ENCODE assay signal across 8 cellular contexts in the genomic region with DNA sequence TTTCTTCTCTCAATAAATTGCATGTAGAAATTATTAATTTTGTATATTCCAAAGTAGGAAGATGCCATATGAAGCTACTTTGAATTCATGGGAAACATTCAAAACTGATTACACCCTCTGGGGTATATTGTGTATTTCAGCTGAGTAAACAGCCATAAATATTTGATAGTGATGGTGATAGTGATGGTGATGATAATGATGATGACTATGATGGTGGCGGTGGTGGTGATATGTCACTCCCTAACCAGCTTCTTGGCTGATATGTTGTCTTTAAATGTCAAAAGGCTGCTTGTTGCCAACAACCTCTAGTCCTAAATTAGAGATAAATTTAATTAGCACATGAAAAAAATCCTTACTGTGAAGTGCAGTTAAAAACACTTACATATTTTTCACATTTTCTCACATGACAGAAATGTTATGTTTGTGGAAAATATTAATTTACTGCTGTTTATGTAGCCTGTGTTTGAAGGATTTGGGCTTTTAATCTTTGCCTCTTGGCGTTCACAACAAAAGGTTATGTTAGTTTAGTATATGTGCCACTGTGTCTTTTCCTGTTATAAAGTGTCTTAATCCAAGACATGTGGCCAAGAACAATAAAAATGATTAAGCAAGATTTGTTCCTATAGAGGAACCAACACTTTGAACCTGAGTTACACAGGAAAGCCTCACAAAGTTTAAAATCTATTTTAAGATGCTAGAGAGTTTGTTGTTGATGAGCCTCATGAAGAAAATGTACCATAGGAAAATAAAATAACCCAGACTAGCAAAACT.
DNase-seq lines count a peak whose midpoint lies in the region; ATAC-seq and TF ChIP-seq lines count a peak whose summit lies in the region.
"Had no signal": no experiment of that assay in that cellular context is flagged by ENCODE, and none has a peak within 500 bp of the region (broad histone marks: within the 10 kb centered on the region; RNA-seq: fewer than 3 reads in every experiment).

No MANE protein-coding gene starts in this region.

- no peak overlapping the region for H3K27ac Mint-ChIP-seq in stimulated activated memory B cell treated with anti-CD40 and anti-IgM and Interleukin-4, amounts not matched to agents 10 μg/mL and 1 μg/mL and 100 μg/mL, for 72 hours

- H2AFZ ChIP-seq in Loucy (ENCODE audit: low read length) = no peak overlapping the region

- peaks cover 25% of the 10 kb centered on the region for H3K79me2 ChIP-seq in Loucy (ENCODE audit: insufficient read depth, low read length)

- H3K9me2 ChIP-seq in Loucy (replicated peaks; ENCODE audit: low read depth, low read length) = no peaks in the 10 kb centered on the region

- H3K4me3 Mint-ChIP-seq in stimulated activated memory B cell treated with anti-CD40 and anti-IgM and Interleukin-4, amounts not matched to agents 10 μg/mL and 1 μg/mL and 100 μg/mL, for 72 hours = no peak overlapping the region
- H3K4me3 Mint-ChIP-seq: WTC11 had no signal

- peaks cover 17% of the 10 kb centered on the region for H3K4me1 ChIP-seq in Loucy (ENCODE audit: insufficient read depth, low read length, poor library complexity, severe bottlenecking)
- H3K4me1 ChIP-seq in suprapubic skin = peaks cover 24% of the 10 kb centered on the region

- DNase-seq in brain microvascular endothelial cell = no peak
- DNase-seq in lung microvascular endothelial cell (ENCODE audit: low read depth in 2 of 2) = peak; percentile 57 to 58
- no peak for DNase-seq in suprapubic skin (ENCODE audit: low spot score in 2 of 2)

- TF ChIP-seq CTCF in Loucy (conservative IDR thresholded peaks at IDR 0.05; ENCODE audit: low read length) (no peak), brain microvascular endothelial cell (IDR thresholded peaks at IDR 0.05; ENCODE audit: low read depth, low read length, missing control alignments) (no peak), suprapubic skin (IDR thresholded peaks at IDR 0.05) (no peak)

- no peak overlapping the region for H3K9ac ChIP-seq in Loucy (ENCODE audit: low read depth, low read length, poor library complexity, severe bottlenecking)

- H3K36me3 ChIP-seq in Loucy (ENCODE audit: insufficient read depth, low read length) (peaks cover 8% of the 10 kb centered on the region; the same call in 1 of the 2 replicates), brain microvascular endothelial cell (replicated peaks) (no peaks in the 10 kb centered on the region), suprapubic skin (no peaks in the 10 kb centered on the region)

- peaks cover 4% of the 10 kb centered on the region; the same call in 1 of the 2 replicates for H3F3A ChIP-seq in Loucy (ENCODE audit: low read depth)

- peaks cover 22% of the 10 kb centered on the region for H3K36me3 Mint-ChIP-seq in stimulated activated memory B cell treated with anti-CD40 and anti-IgM and Interleukin-4, amounts not matched to agents 10 μg/mL and 1 μg/mL and 100 μg/mL, for 72 hours

- H3K9me3 ChIP-seq in Loucy (ENCODE audit: insufficient read depth, low read depth, low read length) (no peaks in the 10 kb centered on the region), suprapubic skin (no peaks in the 10 kb centered on the region)

- H3K9me3 Mint-ChIP-seq in stimulated activated memory B cell treated with anti-CD40 and anti-IgM and Interleukin-4, amounts not matched to agents 10 μg/mL and 1 μg/mL and 100 μg/mL, for 72 hours = no peaks in the 10 kb centered on the region
- H3K9me3 Mint-ChIP-seq: WTC11 had no signal

- TF ChIP-seq EP300 in suprapubic skin (IDR thresholded peaks at IDR 0.05) = no peak

- no peaks in the 10 kb centered on the region for H4K20me1 ChIP-seq in Loucy (ENCODE audit: insufficient read depth, low read length, poor library complexity, severe bottlenecking)

- peak overlapping the region; percentile 9 for H3K4me3 ChIP-seq in Loucy (ENCODE audit: low read length, poor library complexity, severe bottlenecking)
- H3K4me3 ChIP-seq in brain microvascular endothelial cell (ENCODE audit: low read depth, low read length) = no peak overlapping the region
- H3K4me3 ChIP-seq in suprapubic skin = no peak overlapping the region

- peaks cover 22% of the 10 kb centered on the region for H3K4me1 Mint-ChIP-seq in stimulated activated memory B cell treated with anti-CD40 and anti-IgM and Interleukin-4, amounts not matched to agents 10 μg/mL and 1 μg/mL and 100 μg/mL, for 72 hours

- WGBS in suprapubic skin = 22% methylated on average over 2 of the region's 2 CpGs

- H3K27ac ChIP-seq in brain microvascular endothelial cell = peak overlapping the region; percentile 45
- peak overlapping the region; percentile 73 for H3K27ac ChIP-seq in suprapubic skin

- no peak for TF ChIP-seq POLR2A in suprapubic skin (IDR thresholded peaks at IDR 0.05)

- H3K27me3 ChIP-seq in Loucy (ENCODE audit: insufficient read depth, low read length, poor library complexity, severe bottlenecking) (no peaks in the 10 kb centered on the region), brain microvascular endothelial cell (replicated peaks) (no peaks in the 10 kb centered on the region), suprapubic skin (no peaks in the 10 kb centered on the region)

- H3K27me3 Mint-ChIP-seq in stimulated activated memory B cell treated with anti-CD40 and anti-IgM and Interleukin-4, amounts not matched to agents 10 μg/mL and 1 μg/mL and 100 μg/mL, for 72 hours = no peaks in the 10 kb centered on the region

- in situ Hi-C loops in brain microvascular endothelial cell (cut with HindIII; ENCODE audit: low pct_ligation_motif_present, low sequenced_read_pairs) = no loop called here

- peak overlapping the region; percentile 50 for H3K4me2 ChIP-seq in Loucy (ENCODE audit: low read depth, low read length, poor library complexity, severe bottlenecking)

- ATAC-seq in stimulated activated memory B cell treated with anti-CD40 and anti-IgM and Interleukin-4, amounts not matched to agents 10 μg/mL and 1 μg/mL and 100 μg/mL, for 72 hours = no peak
- ATAC-seq in HG02763 (IDR thresholded peaks at IDR 0.05; ENCODE audit: unreplicated experiment) (no peak), HG03432 (IDR thresholded peaks at IDR 0.05; ENCODE audit: unreplicated experiment) (no peak)

Comparison
In these comparisons a context has a peak if more than half of its experiments do, and no peak if none do; other contexts are left out.
1. DNase-seq: peak in lung microvascular endothelial cell (2 of 2); none in brain microvascular endothelial cell (single experiment) and suprapubic skin (0 of 2).